Comparison of ENCODE assay signal across 10 cellular contexts in genomic region chr17:77120866-77121265, GRCh38. TPM values are rescaled to one million over a fixed set of nuclear protein-coding genes. Genes with fewer than 3 reads are reported as not detected.
DNase-seq lines count a peak whose midpoint lies in the region; ATAC-seq and TF ChIP-seq lines count a peak whose summit lies in the region.
"Had no signal": no experiment of that assay in that cellular context is flagged by ENCODE, and none has a peak within 500 bp of the region (broad histone marks: within the 10 kb centered on the region; RNA-seq: fewer than 3 reads in every experiment).

No MANE protein-coding gene starts in this region.

- BruUV-seq in mammary epithelial cell (replicated peaks; lab: Mats Ljungman, UMichigan): no TSS peak

- H3K36me3 ChIP-seq in mammary epithelial cell (ENCODE audit: insufficient read depth, low read length) (no peaks in the 10 kb centered on the region), left lung (no peaks in the 10 kb centered on the region), subcutaneous abdominal adipose tissue (ENCODE audit: control insufficient read depth in 5 of 5, insufficient read depth in 5 of 5, low read length in 5 of 5) (no peaks in the 10 kb centered on the region)
- H3K36me3 ChIP-seq: thoracic aorta had no signal

- H2AFZ ChIP-seq in mammary epithelial cell (ENCODE audit: low read depth, low read length): peak overlapping the region; percentile 60

- H3K4me3 ChIP-seq in mammary epithelial cell (replicated peaks in 1 of 3; ENCODE audit: insufficient read depth in 1 of 3, low read depth in 2 of 3, low read length in 3 of 3): no peak overlapping the region
- no peak overlapping the region for H3K4me3 ChIP-seq in left lung
- no peak overlapping the region for H3K4me3 ChIP-seq in subcutaneous abdominal adipose tissue (ENCODE audit: low read depth in 1 of 5, low read length in 5 of 5)
- H3K4me3 ChIP-seq: thoracic aorta had no signal

- peaks cover 3% of the 10 kb centered on the region for H3K36me3 Mint-ChIP-seq in type B pancreatic cell

- no peak overlapping the region for H3K27ac Mint-ChIP-seq in type B pancreatic cell

- no peaks in the 10 kb centered on the region for H4K20me1 ChIP-seq in mammary epithelial cell (ENCODE audit: insufficient read depth, low read length)

- no peak for TF ChIP-seq CTCF in mammary epithelial cell (conservative IDR thresholded peaks at IDR 0.05 in 1 of 2, IDR thresholded peaks at IDR 0.05 in 1 of 2; ENCODE audit: extremely low read depth in 1 of 2, insufficient read depth in 1 of 2, low read depth in 1 of 2, low read length in 2 of 2)
- TF ChIP-seq CTCF in left lung (IDR thresholded peaks at IDR 0.05): no peak
- TF ChIP-seq CTCF in type B pancreatic cell (conservative IDR thresholded peaks at IDR 0.05): no peak

- H3K9ac ChIP-seq in mammary epithelial cell (ENCODE audit: insufficient read depth, low read length) (no peak overlapping the region), subcutaneous abdominal adipose tissue (ENCODE audit: low read length in 5 of 5) (peak overlapping the region in 1 of 5 donors; percentile 35)

- in situ Hi-C loops in mammary epithelial cell (cut with MboI; ENCODE audit: low sequenced_read_pairs in 2 of 2): no loop called here

- H3K4me3 Mint-ChIP-seq in type B pancreatic cell: no peak overlapping the region

- dilution Hi-C loops in mammary epithelial cell (cut with HindIII; ENCODE audit: low sequenced_read_pairs): no loop called here

- H3K79me2 ChIP-seq in mammary epithelial cell (ENCODE audit: insufficient read depth, low read length): no peaks in the 10 kb centered on the region

- CTCF ChIA-PET in mammary epithelial cell (lab: Charles Lee; ENCODE audit: low non-redundant PET): no interaction called here

- H3K27ac ChIP-seq in mammary epithelial cell (ENCODE audit: insufficient read depth, low read depth, low read length) (no peak overlapping the region), left lung (peak overlapping the region; percentile 5 to 43), subcutaneous abdominal adipose tissue (ENCODE audit: low read depth, low read length) (peak overlapping the region; percentile 71)

- H3K27me3 Mint-ChIP-seq in type B pancreatic cell: no peaks in the 10 kb centered on the region

- no peak for ATAC-seq in left lung
- no peak for ATAC-seq in GM18870 (IDR thresholded peaks at IDR 0.05; ENCODE audit: unreplicated experiment)
- ATAC-seq in HG03045 (IDR thresholded peaks at IDR 0.05; ENCODE audit: unreplicated experiment): no peak

- DNase-seq in NCI-H446 treated with DMSO at 0.1 percent for 48 hours (lab: John Stamatoyannopoulos, UW) (peak; percentile 49), mammary epithelial cell (no peak), left lung (no peak), type B pancreatic cell (ENCODE audit: extremely low spot score, unreplicated experiment) (no peak), NCI-H2107 treated with DMSO at 0.1 percent for 48 hours (lab: John Stamatoyannopoulos, UW; ENCODE audit: unreplicated experiment) (no peak)
- DNase-seq: NCI-H524 had no signal

- 33% methylated on average over 7 of the region's 7 CpGs for WGBS in mammary epithelial cell (ENCODE audit: low coverage, missing lambda C conversion rate)

- H3K9me3 ChIP-seq in mammary epithelial cell (replicated peaks; ENCODE audit: insufficient read depth, low read length) (no peaks in the 10 kb centered on the region), left lung (no peaks in the 10 kb centered on the region), subcutaneous abdominal adipose tissue (ENCODE audit: control insufficient read depth in 5 of 5, low read length in 5 of 5) (no peaks in the 10 kb centered on the region)
- H3K9me3 ChIP-seq: thoracic aorta had no signal

- H3K4me1 Mint-ChIP-seq in type B pancreatic cell (ENCODE audit: unreplicated experiment): peaks cover 37% of the 10 kb centered on the region

- H3K4me2 ChIP-seq in mammary epithelial cell (ENCODE audit: insufficient read depth, low read depth, low read length): no peak overlapping the region

- H3K27me3 ChIP-seq in mammary epithelial cell (ENCODE audit: insufficient read depth, low read length) (no peaks in the 10 kb centered on the region), left lung (no peaks in the 10 kb centered on the region), subcutaneous abdominal adipose tissue (ENCODE audit: control insufficient read depth in 5 of 5, insufficient read depth in 4 of 5, low read length in 5 of 5) (no peaks in the 10 kb centered on the region)

- H3K9me3 Mint-ChIP-seq in type B pancreatic cell: no peaks in the 10 kb centered on the region

- peaks cover 32% of the 10 kb centered on the region for H3K4me1 ChIP-seq in mammary epithelial cell (ENCODE audit: insufficient read depth, low read length)
- H3K4me1 ChIP-seq in left lung: peaks cover 9 to 82% of the 10 kb centered on the region in 2 donors
- peaks cover 10 to 79% (median 31%) of the 10 kb centered on the region in 5 donors for H3K4me1 ChIP-seq in subcutaneous abdominal adipose tissue (ENCODE audit: control insufficient read depth in 5 of 5, insufficient read depth in 5 of 5, low read length in 5 of 5)

- intact Hi-C loops in mammary epithelial cell (cut with micrococcal nuclease): no loop called here
- intact Hi-C loops in left lung (cut with DNase I): no loop called here

RNA-seq across cellular contexts. Expression of gene SEC14L1, which starts 19.9 kb away (rescaled TPM):
- total RNA-seq in mammary epithelial cell (10 to 100 TPM; 66.0 to 67.6 TPM), left lung (100 to 1,000 TPM in 1 of 2 donors, 10 to 100 TPM in 1; 84.7 to 151 TPM), type B pancreatic cell (ENCODE audit: low replicate concordance) (42.3 and 74.9 TPM in 2 replicates)
- polyA plus RNA-seq in mammary epithelial cell: 34.8 TPM
- 53.9 TPM for polyA minus RNA-seq in mammary epithelial cell
